ENCODE assay signal across 1 cellular context in the genomic region with DNA sequence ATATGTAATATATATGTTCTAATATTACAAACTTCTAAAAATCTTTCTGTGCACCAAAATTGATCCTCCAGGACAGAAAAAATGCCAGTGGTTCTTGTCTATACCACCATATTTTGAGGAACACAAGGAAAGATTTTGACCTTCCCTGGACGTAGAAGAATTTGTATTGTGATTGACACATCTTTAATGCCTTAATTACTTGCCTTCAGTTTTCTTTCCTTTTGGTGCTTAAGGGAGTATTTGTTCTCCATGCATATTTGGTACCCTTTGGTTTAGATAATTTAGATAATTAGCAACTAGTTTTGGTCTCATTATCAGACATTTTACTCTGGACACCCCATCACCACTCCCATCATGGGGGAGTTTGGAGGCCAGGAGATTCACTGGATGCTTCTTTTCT.
TF ChIP-seq lines count a peak whose summit lies in the region.

No MANE protein-coding gene starts in this region.

TF ChIP-seq in GM12878, 131 proteins besides CTCF, POLR2A, EP300 and RAD21:
- TF ChIP-seq, protein P1, sequence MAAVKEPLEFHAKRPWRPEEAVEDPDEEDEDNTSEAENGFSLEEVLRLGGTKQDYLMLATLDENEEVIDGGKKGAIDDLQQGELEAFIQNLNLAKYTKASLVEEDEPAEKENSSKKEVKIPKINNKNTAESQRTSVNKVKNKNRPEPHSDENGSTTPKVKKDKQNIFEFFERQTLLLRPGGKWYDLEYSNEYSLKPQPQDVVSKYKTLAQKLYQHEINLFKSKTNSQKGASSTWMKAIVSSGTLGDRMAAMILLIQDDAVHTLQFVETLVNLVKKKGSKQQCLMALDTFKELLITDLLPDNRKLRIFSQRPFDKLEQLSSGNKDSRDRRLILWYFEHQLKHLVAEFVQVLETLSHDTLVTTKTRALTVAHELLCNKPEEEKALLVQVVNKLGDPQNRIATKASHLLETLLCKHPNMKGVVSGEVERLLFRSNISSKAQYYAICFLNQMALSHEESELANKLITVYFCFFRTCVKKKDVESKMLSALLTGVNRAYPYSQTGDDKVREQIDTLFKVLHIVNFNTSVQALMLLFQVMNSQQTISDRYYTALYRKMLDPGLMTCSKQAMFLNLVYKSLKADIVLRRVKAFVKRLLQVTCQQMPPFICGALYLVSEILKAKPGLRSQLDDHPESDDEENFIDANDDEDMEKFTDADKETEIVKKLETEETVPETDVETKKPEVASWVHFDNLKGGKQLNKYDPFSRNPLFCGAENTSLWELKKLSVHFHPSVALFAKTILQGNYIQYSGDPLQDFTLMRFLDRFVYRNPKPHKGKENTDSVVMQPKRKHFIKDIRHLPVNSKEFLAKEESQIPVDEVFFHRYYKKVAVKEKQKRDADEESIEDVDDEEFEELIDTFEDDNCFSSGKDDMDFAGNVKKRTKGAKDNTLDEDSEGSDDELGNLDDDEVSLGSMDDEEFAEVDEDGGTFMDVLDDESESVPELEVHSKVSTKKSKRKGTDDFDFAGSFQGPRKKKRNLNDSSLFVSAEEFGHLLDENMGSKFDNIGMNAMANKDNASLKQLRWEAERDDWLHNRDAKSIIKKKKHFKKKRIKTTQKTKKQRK (IDR thresholded peaks at IDR 0.05; ENCODE audit: low read depth, low read length): no peak
- TF ChIP-seq, protein P2, sequence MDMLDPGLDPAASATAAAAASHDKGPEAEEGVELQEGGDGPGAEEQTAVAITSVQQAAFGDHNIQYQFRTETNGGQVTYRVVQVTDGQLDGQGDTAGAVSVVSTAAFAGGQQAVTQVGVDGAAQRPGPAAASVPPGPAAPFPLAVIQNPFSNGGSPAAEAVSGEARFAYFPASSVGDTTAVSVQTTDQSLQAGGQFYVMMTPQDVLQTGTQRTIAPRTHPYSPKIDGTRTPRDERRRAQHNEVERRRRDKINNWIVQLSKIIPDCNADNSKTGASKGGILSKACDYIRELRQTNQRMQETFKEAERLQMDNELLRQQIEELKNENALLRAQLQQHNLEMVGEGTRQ (IDR thresholded peaks at IDR 0.05; ENCODE audit: borderline replicate concordance, low read depth, low read length): no peak
- TF ChIP-seq, protein P3, sequence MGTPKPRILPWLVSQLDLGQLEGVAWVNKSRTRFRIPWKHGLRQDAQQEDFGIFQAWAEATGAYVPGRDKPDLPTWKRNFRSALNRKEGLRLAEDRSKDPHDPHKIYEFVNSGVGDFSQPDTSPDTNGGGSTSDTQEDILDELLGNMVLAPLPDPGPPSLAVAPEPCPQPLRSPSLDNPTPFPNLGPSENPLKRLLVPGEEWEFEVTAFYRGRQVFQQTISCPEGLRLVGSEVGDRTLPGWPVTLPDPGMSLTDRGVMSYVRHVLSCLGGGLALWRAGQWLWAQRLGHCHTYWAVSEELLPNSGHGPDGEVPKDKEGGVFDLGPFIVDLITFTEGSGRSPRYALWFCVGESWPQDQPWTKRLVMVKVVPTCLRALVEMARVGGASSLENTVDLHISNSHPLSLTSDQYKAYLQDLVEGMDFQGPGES (IDR thresholded peaks at IDR 0.05): no peak
- TF ChIP-seq, protein P4, sequence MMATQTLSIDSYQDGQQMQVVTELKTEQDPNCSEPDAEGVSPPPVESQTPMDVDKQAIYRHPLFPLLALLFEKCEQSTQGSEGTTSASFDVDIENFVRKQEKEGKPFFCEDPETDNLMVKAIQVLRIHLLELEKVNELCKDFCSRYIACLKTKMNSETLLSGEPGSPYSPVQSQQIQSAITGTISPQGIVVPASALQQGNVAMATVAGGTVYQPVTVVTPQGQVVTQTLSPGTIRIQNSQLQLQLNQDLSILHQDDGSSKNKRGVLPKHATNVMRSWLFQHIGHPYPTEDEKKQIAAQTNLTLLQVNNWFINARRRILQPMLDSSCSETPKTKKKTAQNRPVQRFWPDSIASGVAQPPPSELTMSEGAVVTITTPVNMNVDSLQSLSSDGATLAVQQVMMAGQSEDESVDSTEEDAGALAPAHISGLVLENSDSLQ (IDR thresholded peaks at IDR 0.05): peak; percentile 57
- TF ChIP-seq, protein P5, sequence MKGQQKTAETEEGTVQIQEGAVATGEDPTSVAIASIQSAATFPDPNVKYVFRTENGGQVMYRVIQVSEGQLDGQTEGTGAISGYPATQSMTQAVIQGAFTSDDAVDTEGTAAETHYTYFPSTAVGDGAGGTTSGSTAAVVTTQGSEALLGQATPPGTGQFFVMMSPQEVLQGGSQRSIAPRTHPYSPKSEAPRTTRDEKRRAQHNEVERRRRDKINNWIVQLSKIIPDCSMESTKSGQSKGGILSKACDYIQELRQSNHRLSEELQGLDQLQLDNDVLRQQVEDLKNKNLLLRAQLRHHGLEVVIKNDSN (IDR thresholded peaks at IDR 0.05; ENCODE audit: borderline replicate concordance, extremely low read length, insufficient read depth, low read depth, low read length): no peak
TF ChIP-seq in GM12878: peak in this region for 1.
